8 cellular contexts compared by ENCODE assay signal in genomic region chr18:48841381-48842258, GRCh38.
DNase-seq lines count a peak whose midpoint lies in the region; ATAC-seq and TF ChIP-seq lines count a peak whose summit lies in the region.

No MANE protein-coding gene starts in this region.

- ATAC-seq in HG03571 (IDR thresholded peaks at IDR 0.05; ENCODE audit: unreplicated experiment) (no peak), HG03521 (IDR thresholded peaks at IDR 0.05; ENCODE audit: unreplicated experiment) (no peak)

- H3K9ac ChIP-seq in mesenchymal stem cell (ENCODE audit: low read length): no peak overlapping the region

- no peaks in the 10 kb centered on the region for H3K9me3 ChIP-seq in A673 (ENCODE audit: low read depth, low read length, poor library complexity, severe bottlenecking)
- H3K9me3 ChIP-seq in mesenchymal stem cell (ENCODE audit: control insufficient read depth, low read length): no peaks in the 10 kb centered on the region

- intact Hi-C loops in A673 (cut with micrococcal nuclease; ENCODE audit: unreplicated experiment): no loop called here

- no peak overlapping the region for H2AFZ ChIP-seq in mesenchymal stem cell (ENCODE audit: low read depth, low read length)

- TF ChIP-seq CTCF in A673 (conservative IDR thresholded peaks at IDR 0.05; ENCODE audit: low read depth, low read length): no peak

- H3K4ac ChIP-seq in mesenchymal stem cell (ENCODE audit: low read depth in 1 of 2, low read length in 2 of 2): peak overlapping the region; percentile 84 to 88

- H3K4me2 ChIP-seq in mesenchymal stem cell (ENCODE audit: low read length, poor library complexity, severe bottlenecking): no peak overlapping the region

- H2BK5ac ChIP-seq in mesenchymal stem cell (ENCODE audit: low read depth, low read length, poor library complexity, severe bottlenecking): no peak overlapping the region

- CTCF ChIA-PET in A673 (lab: Charles Lee): no interaction called here

- H2AK5ac ChIP-seq in mesenchymal stem cell (ENCODE audit: low read length, severe bottlenecking): peak overlapping the region; percentile 87

- H3K27me3 ChIP-seq in A673 (replicated peaks; ENCODE audit: insufficient read depth, low read depth, low read length, poor library complexity): no peaks in the 10 kb centered on the region
- no peaks in the 10 kb centered on the region for H3K27me3 ChIP-seq in mesenchymal stem cell (ENCODE audit: control insufficient read depth in 1 of 2, insufficient read depth in 1 of 2, low read length in 2 of 2)

- H3K27ac ChIP-seq in A673 (ENCODE audit: low read depth, low read length, poor library complexity, severe bottlenecking) (peak overlapping the region; percentile 63), caudate nucleus (ENCODE audit: low read depth, low read length) (peak overlapping the region; percentile 91), mesenchymal stem cell (ENCODE audit: low read length, poor library complexity, severe bottlenecking) (peak overlapping the region; percentile 77)

- WGBS in mesenchymal stem cell: 55% methylated on average over 30 of the region's 31 CpGs

- peak overlapping the region; percentile 82 for H4K8ac ChIP-seq in mesenchymal stem cell (ENCODE audit: low read length)

- POLR2A ChIA-PET in A673 (lab: Charles Lee; ENCODE audit: low non-redundant PET): interaction anchor here (0.6 kb wide), 1 partner anchor 98 kb away, joined by 4 read pairs; no protein-coding TSS in a partner anchor

- H3K4me1 ChIP-seq in A673 (ENCODE audit: insufficient read depth, low read length, poor library complexity, severe bottlenecking): peaks cover 22% of the 10 kb centered on the region
- peaks cover 58% of the 10 kb centered on the region for H3K4me1 ChIP-seq in mesenchymal stem cell (ENCODE audit: control insufficient read depth, insufficient read depth, low read depth, low read length)

- H3K14ac ChIP-seq in mesenchymal stem cell (ENCODE audit: low read length in 2 of 2): peak overlapping the region in 1 of 2 experiments; percentile 61

- H3K36me3 ChIP-seq in A673 (ENCODE audit: insufficient read depth, low read length, poor library complexity, severe bottlenecking) (no peaks in the 10 kb centered on the region), mesenchymal stem cell (ENCODE audit: control insufficient read depth in 1 of 2, insufficient read depth in 2 of 2, low read depth in 1 of 2, low read length in 2 of 2) (peaks cover 11 to 20% of the 10 kb centered on the region in 2 experiments)

- H2BK12ac ChIP-seq in mesenchymal stem cell (ENCODE audit: low read length in 2 of 2): peak overlapping the region; percentile 94 to 95

- H2BK120ac ChIP-seq in mesenchymal stem cell (ENCODE audit: low read depth, low read length): peak overlapping the region; percentile 78

- H3K4me3 ChIP-seq in A673 (ENCODE audit: low read depth, low read length, poor library complexity, severe bottlenecking): no peak overlapping the region
- H3K4me3 ChIP-seq in mesenchymal stem cell (ENCODE audit: insufficient read depth in 1 of 2, low read depth in 1 of 2, low read length in 2 of 2): no peak overlapping the region

- H3K79me1 ChIP-seq in mesenchymal stem cell (replicated peaks; ENCODE audit: low read length, poor library complexity, severe bottlenecking): peaks cover 8% of the 10 kb centered on the region

- BruUV-seq in A673 (replicated peaks; lab: Mats Ljungman, UMichigan): no TSS peak

- H3K18ac ChIP-seq in mesenchymal stem cell (ENCODE audit: low read depth in 1 of 2, low read length in 2 of 2): peak overlapping the region; percentile 83 to 92

- DNase-seq in A673 (ENCODE audit: low spot score) (no peak), M059J (ENCODE audit: low read depth) (peak; percentile 74), caudate nucleus (lab: John Stamatoyannopoulos, UW) (peak in 4 of 61 donors; percentile 21 to 42 (median 32)), mesenchymal stem cell (peak; percentile 93), GM19240 (ENCODE audit: insufficient read length, low spot score) (no peak)
- no peak for DNase-seq in activated CD4-positive, alpha-beta T cell treated with anti-CD3 and anti-CD28 coated beads for 48 hours

- peak overlapping the region; percentile 83 for H4K91ac ChIP-seq in mesenchymal stem cell (ENCODE audit: low read length)

- peak overlapping the region; percentile 80 for H2BK15ac ChIP-seq in mesenchymal stem cell (ENCODE audit: low read depth, poor library complexity, severe bottlenecking)

- no peak overlapping the region for H3K23ac ChIP-seq in mesenchymal stem cell (ENCODE audit: low read length in 2 of 2)

Comparison
In these comparisons a context has a peak if more than half of its experiments do, and no peak if none do; other contexts are left out.
1. DNase-seq: peak in M059J (single experiment) and mesenchymal stem cell (single experiment); none in A673 (single experiment), GM19240 (single experiment) and activated CD4-positive, alpha-beta T cell treated with anti-CD3 and anti-CD28 coated beads for 48 hours (single experiment).
2. Peak in every context shown above with its lines, with median percentiles within 50 percentile points of each other: H3K27ac ChIP-seq.